Comparison of ENCODE assay signal across 11 cellular contexts in genomic region chr22:35576671-35577070, GRCh38. TPM values are rescaled to one million over a fixed set of nuclear protein-coding genes. Genes with fewer than 3 reads are reported as not detected.
"Had no signal": no experiment of that assay in that cellular context is flagged by ENCODE, and none has a peak within 500 bp of the region (broad histone marks: within the 10 kb centered on the region; RNA-seq: fewer than 3 reads in every experiment).

No MANE protein-coding gene starts in this region.

- H3K4me2 ChIP-seq: GM23338 had no signal

- DNase-seq: H9, HCEC 1CT, HFFc6, IMR-90, KG1 had no signal

- H3K4me3 ChIP-seq: GM23338, K562 had no signal

- H2AFZ ChIP-seq: GM23338 had no signal

- ATAC-seq: GM23338, K562 had no signal

- H3K27ac ChIP-seq: HL-60 had no signal

- FAIRE-seq: H1, H54, K562 had no signal

RNA-seq across cellular contexts. Expression of gene RASD2, which starts 36.0 kb away (rescaled TPM):
- total RNA-seq: HFFc6, HT1080 had no signal
- polyA plus RNA-seq: K562 had no signal

RNA-seq across cellular contexts. Expression of gene MB, which starts 40.5 kb away (rescaled TPM):
- total RNA-seq: GM23338, H1, HFFc6, HT1080, IMR-90, K562 had no signal
- polyA plus RNA-seq: GM23338, IMR-90, K562 had no signal
